ENCODE assay signal across 14 cellular contexts in genomic region chr12:113325938-113326337, GRCh38. TPM values are rescaled to one million over a fixed set of nuclear protein-coding genes. Genes with fewer than 3 reads are reported as not detected.
A peak's percentile ranks its signal among the peaks of the same experiment; 100 is the strongest.
DNase-seq lines count a peak whose midpoint lies in the region; ATAC-seq and TF ChIP-seq lines count a peak whose summit lies in the region.
"Had no signal": no experiment of that assay in that cellular context is flagged by ENCODE, and none has a peak within 500 bp of the region (broad histone marks: within the 10 kb centered on the region; RNA-seq: fewer than 3 reads in every experiment).

No MANE protein-coding gene starts in this region.

- H3K9me2 ChIP-seq in GM23338 (ENCODE audit: insufficient read depth): no peaks in the 10 kb centered on the region

- H3K4me1 Mint-ChIP-seq in GM23338: peaks cover 2% of the 10 kb centered on the region; the same call in 2 of the 3 replicates

- no peak for TF ChIP-seq CTCF in right atrium auricular region (IDR thresholded peaks at IDR 0.05)
- TF ChIP-seq CTCF in GM23338 (conservative IDR thresholded peaks at IDR 0.05; ENCODE audit: low read depth in 2 of 2): no peak
- no peak for TF ChIP-seq CTCF in A673 (conservative IDR thresholded peaks at IDR 0.05; ENCODE audit: low read depth, low read length)

- no peaks in the 10 kb centered on the region for H3K9me3 Mint-ChIP-seq in GM23338

- no peak overlapping the region for H3K4me3 Mint-ChIP-seq in GM23338
- H3K4me3 Mint-ChIP-seq: naive thymus-derived CD8-positive, alpha-beta T cell had no signal

- H3K36me3 ChIP-seq in right atrium auricular region: peaks cover 20% of the 10 kb centered on the region
- H3K36me3 ChIP-seq in subcutaneous abdominal adipose tissue (ENCODE audit: control insufficient read depth in 5 of 5, insufficient read depth in 5 of 5, low read length in 5 of 5): peaks cover 0 to 37% (median 18%) of the 10 kb centered on the region in 5 donors
- no peaks in the 10 kb centered on the region; the same call in 1 of the 2 replicates for H3K36me3 ChIP-seq in GM23338 (ENCODE audit: insufficient read depth)
- H3K36me3 ChIP-seq in A673 (ENCODE audit: insufficient read depth, low read length, poor library complexity, severe bottlenecking): no peaks in the 10 kb centered on the region

- no peaks in the 10 kb centered on the region for H4K20me1 ChIP-seq in GM23338 (replicated peaks; ENCODE audit: insufficient read depth)

- H3F3A ChIP-seq in GM23338 (replicated peaks; ENCODE audit: low read depth): no peaks in the 10 kb centered on the region

- peaks cover 14% of the 10 kb centered on the region for H3K36me3 Mint-ChIP-seq in GM23338 (ENCODE audit: low read depth)

- peaks cover 0 to 26% of the 10 kb centered on the region in 2 donors for H3K4me1 ChIP-seq in right atrium auricular region
- peaks cover 3 to 28% (median 22%) of the 10 kb centered on the region in 5 donors for H3K4me1 ChIP-seq in subcutaneous abdominal adipose tissue (ENCODE audit: control insufficient read depth in 5 of 5, insufficient read depth in 5 of 5, low read length in 5 of 5)
- no peaks in the 10 kb centered on the region for H3K4me1 ChIP-seq in GM23338 (ENCODE audit: insufficient read depth)
- H3K4me1 ChIP-seq in A673 (ENCODE audit: insufficient read depth, low read length, poor library complexity, severe bottlenecking): no peaks in the 10 kb centered on the region

- ATAC-seq in GM23338: no peak
- ATAC-seq in GM19324 (IDR thresholded peaks at IDR 0.05; ENCODE audit: low FRiP score, unreplicated experiment): no peak
- ATAC-seq: naive thymus-derived CD8-positive, alpha-beta T cell had no signal

- H3K27me3 ChIP-seq in right atrium auricular region (no peaks in the 10 kb centered on the region), subcutaneous abdominal adipose tissue (ENCODE audit: control insufficient read depth in 5 of 5, insufficient read depth in 4 of 5, low read length in 5 of 5) (no peaks in the 10 kb centered on the region), GM23338 (ENCODE audit: insufficient read depth) (no peaks in the 10 kb centered on the region), A673 (replicated peaks; ENCODE audit: insufficient read depth, low read depth, low read length, poor library complexity) (no peaks in the 10 kb centered on the region)

- peak overlapping the region in 1 of 5 donors; percentile 17 for H3K9ac ChIP-seq in subcutaneous abdominal adipose tissue (ENCODE audit: low read length in 5 of 5)

- H3K79me2 ChIP-seq in GM23338 (replicated peaks; ENCODE audit: insufficient read depth): no peaks in the 10 kb centered on the region

- no TSS peak for BruUV-seq in A673 (replicated peaks; lab: Mats Ljungman, UMichigan)

- no peak overlapping the region for H3K27ac Mint-ChIP-seq in GM23338

- CTCF ChIA-PET in A673 (lab: Charles Lee): no interaction called here

- DNase-seq in HCEC 1CT (peak; percentile 98), cerebellar cortex (ENCODE audit: low spot score) (peak; percentile 27), right atrium auricular region (ENCODE audit: low spot score) (no peak), GM23338 (ENCODE audit: low spot score) (no peak), hypothalamus (lab: John Stamatoyannopoulos, UW) (no peak), A673 (ENCODE audit: low spot score) (no peak)
- DNase-seq: activated CD4-positive, alpha-beta T cell treated with anti-CD3 and anti-CD28 coated beads for 48 hours; erythroblast; naive thymus-derived CD8-positive, alpha-beta T cell; OCI-M1; T-helper 1 cell had no signal

- H3K27me3 Mint-ChIP-seq in GM23338 (ENCODE audit: insufficient read depth, low read depth, poor library complexity): peaks cover 2% of the 10 kb centered on the region
- H3K27me3 Mint-ChIP-seq: naive thymus-derived CD8-positive, alpha-beta T cell had no signal

- no peak overlapping the region for H2AFZ ChIP-seq in GM23338

- H3K27ac ChIP-seq in right atrium auricular region (peak overlapping the region; percentile 37 to 55), subcutaneous abdominal adipose tissue (ENCODE audit: low read depth, low read length) (peak overlapping the region; percentile 72), GM23338 (ENCODE audit: low read depth) (no peak overlapping the region), A673 (ENCODE audit: low read depth, low read length, poor library complexity, severe bottlenecking) (no peak overlapping the region)

- H3K9me3 ChIP-seq in right atrium auricular region: no peaks in the 10 kb centered on the region
- peaks cover 0 to 8% (median 0%) of the 10 kb centered on the region in 5 donors for H3K9me3 ChIP-seq in subcutaneous abdominal adipose tissue (ENCODE audit: control insufficient read depth in 5 of 5, low read length in 5 of 5)
- no peaks in the 10 kb centered on the region for H3K9me3 ChIP-seq in A673 (ENCODE audit: low read depth, low read length, poor library complexity, severe bottlenecking)

- intact Hi-C loops in A673 (cut with micrococcal nuclease; ENCODE audit: unreplicated experiment): loop anchor here (10.0 kb wide), 1 partner anchor 131 kb away; no protein-coding TSS in a partner anchor

- H3K4me2 ChIP-seq in GM23338: no peak overlapping the region

- no peak overlapping the region for H3K4me3 ChIP-seq in right atrium auricular region
- no peak overlapping the region for H3K4me3 ChIP-seq in subcutaneous abdominal adipose tissue (ENCODE audit: low read depth in 1 of 5, low read length in 5 of 5)
- no peak overlapping the region for H3K4me3 ChIP-seq in GM23338
- H3K4me3 ChIP-seq in A673 (ENCODE audit: low read depth, low read length, poor library complexity, severe bottlenecking): no peak overlapping the region
- H3K4me3 ChIP-seq: skin epidermis had no signal

- POLR2A ChIA-PET in A673 (lab: Charles Lee; ENCODE audit: low non-redundant PET): no interaction called here

TF ChIP-seq in GM23338, 12 proteins besides CTCF, POLR2A, EP300 and RAD21 (continues in another document):
- no peak for TF ChIP-seq NANOG (IDR thresholded peaks at IDR 0.05; ENCODE audit: borderline replicate concordance)
- TF ChIP-seq ZNF462 (CRISPR knock-in tag; IDR thresholded peaks at IDR 0.05): no peak
- TF ChIP-seq POLR2AphosphoS5 (IDR thresholded peaks at IDR 0.05; ENCODE audit: low read depth): no peak

RNA-seq across cellular contexts. Expression of gene SLC8B1, which starts 9.0 kb away (rescaled TPM):
- total RNA-seq in right atrium auricular region (10 to 100 TPM; 17.1 to 18.8 TPM), A673 (2021) (8.2 and 10.7 TPM in 2 replicates)
- 8.9 and 13.4 TPM in 2 replicates for total RNA-seq in GM23338 (2014; rRNA removed; shearing (Covaris generic))
- 5.3 and 6.0 TPM in 2 replicates for polyA plus RNA-seq in GM23338 (2016; fragmentation: Nextera tagmentation; extraction: Ambion mirVana)

RNA-seq across cellular contexts. Expression of gene PLBD2, which starts 32.4 kb away (rescaled TPM):
- total RNA-seq in right atrium auricular region: 10 to 100 TPM; 38.2 to 43.0 TPM
- 37.0 and 37.1 TPM in 2 replicates for total RNA-seq in GM23338 (2014; rRNA removed; shearing (Covaris generic))
- polyA plus RNA-seq in GM23338 (2016; fragmentation: Nextera tagmentation; extraction: Ambion mirVana): 10.2 and 10.4 TPM in 2 replicates
- 36.4 and 36.8 TPM in 2 replicates for total RNA-seq in A673 (2021)

Comparison
In these comparisons a context has a peak if more than half of its experiments do, and no peak if none do; other contexts are left out.
1. DNase-seq: peak in HCEC 1CT (single experiment) and cerebellar cortex (single experiment); none in right atrium auricular region (single experiment), GM23338 (single experiment), hypothalamus (0 of 51) and A673 (single experiment).
2. H3K27ac ChIP-seq: peak in right atrium auricular region (2 of 2) and subcutaneous abdominal adipose tissue (single experiment); none in GM23338 (single experiment) and A673 (single experiment).